13 cellular contexts compared by ENCODE assay signal in the genomic region with DNA sequence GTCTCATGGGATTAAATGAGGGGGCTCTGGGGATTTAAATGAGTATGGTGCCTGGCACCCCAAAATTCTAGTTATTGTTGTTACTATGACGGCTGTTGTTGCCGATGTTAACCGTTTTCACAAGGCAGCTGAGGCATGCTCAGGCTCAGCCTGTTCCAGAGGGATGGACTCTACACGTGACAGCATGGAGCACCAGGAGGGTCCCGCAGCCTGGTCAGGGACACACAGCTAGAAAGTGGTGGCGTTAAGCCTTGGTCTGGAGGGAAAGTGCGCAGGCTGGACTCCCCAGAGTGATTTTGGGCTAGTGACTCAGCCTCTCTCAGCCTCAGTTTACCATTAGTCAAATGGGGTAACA. TPM values are rescaled to one million over a fixed set of nuclear protein-coding genes. Genes with fewer than 3 reads are reported as not detected.
A peak's percentile ranks its signal among the peaks of the same experiment; 100 is the strongest.
DNase-seq lines count a peak whose midpoint lies in the region; ATAC-seq and TF ChIP-seq lines count a peak whose summit lies in the region.
"Had no signal": no experiment of that assay in that cellular context is flagged by ENCODE, and none has a peak within 500 bp of the region (broad histone marks: within the 10 kb centered on the region; RNA-seq: fewer than 3 reads in every experiment).

No MANE protein-coding gene starts in this region.

- H3K4me1 ChIP-seq in esophagus squamous epithelium = peaks cover 27 to 83% (median 53%) of the 10 kb centered on the region in 3 donors
- H3K4me1 ChIP-seq in smooth muscle cell (ENCODE audit: low read depth) = no peaks in the 10 kb centered on the region
- H3K4me1 ChIP-seq in right cardiac atrium (ENCODE audit: control insufficient read depth, insufficient read depth, low read length) = peaks cover 4% of the 10 kb centered on the region

- H3K9ac ChIP-seq in smooth muscle cell (ENCODE audit: low read depth) = no peak overlapping the region

- no peaks in the 10 kb centered on the region for H3K36me3 ChIP-seq in esophagus squamous epithelium
- H3K36me3 ChIP-seq in smooth muscle cell (ENCODE audit: low read depth) = no peaks in the 10 kb centered on the region
- H3K36me3 ChIP-seq: upper lobe of right lung had no signal

- intact Hi-C loops in activated CD4-positive, alpha-beta memory T cell treated with anti-CD3 and anti-CD28 coated beads for 36 hours (cut with micrococcal nuclease) = no loop called here
- intact Hi-C loops in esophagus squamous epithelium (cut with DNase I) = no loop called here
- intact Hi-C loops in right cardiac atrium (cut with DNase I) = no loop called here

- no peak overlapping the region for H2AFZ ChIP-seq in smooth muscle cell (ENCODE audit: low read depth)

- H3K27ac ChIP-seq in esophagus squamous epithelium (peak overlapping the region in 1 of 4 donors; percentile 92), smooth muscle cell (ENCODE audit: low read depth) (no peak overlapping the region), right cardiac atrium (ENCODE audit: low read length) (no peak overlapping the region)
- H3K27ac ChIP-seq: upper lobe of right lung had no signal

- 67 to 76% methylated on average over 7 of the region's 7 CpGs for WGBS in esophagus squamous epithelium, 2 donors
- 94% methylated on average over 7 of the region's 7 CpGs for WGBS in smooth muscle cell (ENCODE audit: low lambda C conversion rate)
- WGBS in right cardiac atrium = 94% methylated on average over 7 of the region's 7 CpGs

- H3K4me3 Mint-ChIP-seq in activated CD8-positive, alpha-beta memory T cell treated with anti-CD3 and anti-CD28 coated beads, Interleukin-2, amount 10 ng/mL, durations not matched to agents 7 days and 5 days = peak overlapping the region; percentile 52
- peak overlapping the region; percentile 54 for H3K4me3 Mint-ChIP-seq in activated CD4-positive, alpha-beta memory T cell treated with anti-CD3 and anti-CD28 coated beads for 36 hours

- no peaks in the 10 kb centered on the region for H3K27me3 Mint-ChIP-seq in activated CD8-positive, alpha-beta memory T cell treated with anti-CD3 and anti-CD28 coated beads, Interleukin-2, amount 10 ng/mL, durations not matched to agents 7 days and 5 days
- no peaks in the 10 kb centered on the region for H3K27me3 Mint-ChIP-seq in activated CD4-positive, alpha-beta memory T cell treated with anti-CD3 and anti-CD28 coated beads for 36 hours

- no peaks in the 10 kb centered on the region for H3F3A ChIP-seq in smooth muscle cell (ENCODE audit: low read depth)

- H3K9me3 ChIP-seq in esophagus squamous epithelium (no peaks in the 10 kb centered on the region), smooth muscle cell (replicated peaks; ENCODE audit: low read depth) (no peaks in the 10 kb centered on the region), right cardiac atrium (ENCODE audit: control insufficient read depth, low read length) (no peaks in the 10 kb centered on the region)
- H3K9me3 ChIP-seq: upper lobe of right lung had no signal

- peaks cover 19% of the 10 kb centered on the region for H4K20me1 ChIP-seq in smooth muscle cell (ENCODE audit: low read depth)

- no peak for TF ChIP-seq CTCF in esophagus squamous epithelium (IDR thresholded peaks at IDR 0.05)
- TF ChIP-seq CTCF in smooth muscle cell (IDR thresholded peaks at IDR 0.05; ENCODE audit: borderline replicate concordance, insufficient read depth, poor library complexity, severe bottlenecking) = no peak

- CTCF ChIA-PET in activated CD8-positive, alpha-beta memory T cell treated with anti-CD3 and anti-CD28 coated beads, Interleukin-2, amount 10 ng/mL, durations not matched to agents 7 days and 5 days (lab: Charles Lee) = interaction anchor here (1.1 kb wide), 1 partner anchor 12 kb away, joined by 3 read pairs; no protein-coding TSS in a partner anchor
- CTCF ChIA-PET in activated CD4-positive, alpha-beta memory T cell treated with anti-CD3 and anti-CD28 coated beads for 36 hours (lab: Charles Lee) = interaction anchor here (1.0 kb wide), 1 partner anchor 22 kb away, joined by 3 read pairs; no protein-coding TSS in a partner anchor

- H3K9me3 Mint-ChIP-seq in activated CD8-positive, alpha-beta memory T cell treated with anti-CD3 and anti-CD28 coated beads, Interleukin-2, amount 10 ng/mL, durations not matched to agents 7 days and 5 days (ENCODE audit: low read depth) = peaks cover 2% of the 10 kb centered on the region
- no peaks in the 10 kb centered on the region for H3K9me3 Mint-ChIP-seq in activated CD4-positive, alpha-beta memory T cell treated with anti-CD3 and anti-CD28 coated beads for 36 hours

- H3K4me2 ChIP-seq in smooth muscle cell = peak overlapping the region; percentile 89

- H3K27me3 ChIP-seq in esophagus squamous epithelium = peaks cover 0 to 21% (median 0%) of the 10 kb centered on the region in 4 donors
- peaks cover 35% of the 10 kb centered on the region for H3K27me3 ChIP-seq in smooth muscle cell (ENCODE audit: low read depth)
- no peaks in the 10 kb centered on the region for H3K27me3 ChIP-seq in right cardiac atrium (ENCODE audit: control insufficient read depth, insufficient read depth)
- H3K27me3 ChIP-seq: upper lobe of right lung had no signal

- H3K27ac Mint-ChIP-seq in activated CD8-positive, alpha-beta memory T cell treated with anti-CD3 and anti-CD28 coated beads, Interleukin-2, amount 10 ng/mL, durations not matched to agents 7 days and 5 days = no peak overlapping the region
- H3K27ac Mint-ChIP-seq in activated CD4-positive, alpha-beta memory T cell treated with anti-CD3 and anti-CD28 coated beads for 36 hours = no peak overlapping the region

- TF ChIP-seq POLR2A in esophagus squamous epithelium (IDR thresholded peaks at IDR 0.05) = no peak

- H3K79me2 ChIP-seq in smooth muscle cell (ENCODE audit: low read depth) = no peaks in the 10 kb centered on the region

- peaks cover 48% of the 10 kb centered on the region for H3K4me1 Mint-ChIP-seq in activated CD8-positive, alpha-beta memory T cell treated with anti-CD3 and anti-CD28 coated beads, Interleukin-2, amount 10 ng/mL, durations not matched to agents 7 days and 5 days
- peaks cover 51% of the 10 kb centered on the region for H3K4me1 Mint-ChIP-seq in activated CD4-positive, alpha-beta memory T cell treated with anti-CD3 and anti-CD28 coated beads for 36 hours (ENCODE audit: low read depth)

- peaks cover 21% of the 10 kb centered on the region for H3K36me3 Mint-ChIP-seq in activated CD8-positive, alpha-beta memory T cell treated with anti-CD3 and anti-CD28 coated beads, Interleukin-2, amount 10 ng/mL, durations not matched to agents 7 days and 5 days
- peaks cover 7% of the 10 kb centered on the region for H3K36me3 Mint-ChIP-seq in activated CD4-positive, alpha-beta memory T cell treated with anti-CD3 and anti-CD28 coated beads for 36 hours

- ATAC-seq in activated CD8-positive, alpha-beta memory T cell treated with anti-CD3 and anti-CD28 coated beads, Interleukin-2, amount 10 ng/mL, durations not matched to agents 7 days and 5 days = no peak
- ATAC-seq in right cardiac atrium = no peak
- ATAC-seq in HG02973 (IDR thresholded peaks at IDR 0.05; ENCODE audit: unreplicated experiment) = no peak
- ATAC-seq: K562 had no signal

- DNase-seq in activated CD8-positive, alpha-beta memory T cell treated with anti-CD3 and anti-CD28 coated beads, Interleukin-2, amount 10 ng/mL, durations not matched to agents 7 days and 5 days = no peak
- DNase-seq in activated CD8-positive, alpha-beta memory T cell treated with anti-CD3 and anti-CD28 coated beads, Interleukin-2, amount 50 U/mL, for 4 hours = no peak
- DNase-seq in activated CD4-positive, alpha-beta memory T cell treated with anti-CD3 and anti-CD28 coated beads for 36 hours = no peak
- DNase-seq in esophagus squamous epithelium (lab: John Stamatoyannopoulos, UW) (no peak), smooth muscle cell (lab: John Stamatoyannopoulos, UW; ENCODE audit: unreplicated experiment) (no peak), right cardiac atrium (no peak)
- no peak for DNase-seq in activated effector memory CD4-positive, alpha-beta T cell treated with anti-CD3 and anti-CD28 coated beads, Interleukin-2, amount 50 U/mL, for 16 hours
- DNase-seq: ACHN, DMS79 treated with DMSO at 0.1 percent for 48 hours, NCI-H1436 treated with DMSO at 0.1 percent for 48 hours had no signal

- H3K4me3 ChIP-seq in esophagus squamous epithelium (peak overlapping the region in 3 of 4 donors; percentile 63 to 78 (median 76)), smooth muscle cell (peak overlapping the region; percentile 58), right cardiac atrium (ENCODE audit: low read length) (no peak overlapping the region)
- H3K4me3 ChIP-seq: K562 had no signal

- POLR2A ChIA-PET in activated CD4-positive, alpha-beta memory T cell treated with anti-CD3 and anti-CD28 coated beads for 36 hours (lab: Charles Lee) = no interaction called here

RNA-seq across cellular contexts. Expression of gene FAM110A, which starts 7.0 kb away (rescaled TPM):
- total RNA-seq in activated CD8-positive, alpha-beta memory T cell treated with anti-CD3 and anti-CD28 coated beads, Interleukin-2, amount 10 ng/mL, durations not matched to agents 7 days and 5 days = 10 to 100 TPM; 34.3 to 37.0 TPM
- 10 to 100 TPM; 18.0 to 20.1 TPM for total RNA-seq in activated CD4-positive, alpha-beta memory T cell treated with anti-CD3 and anti-CD28 coated beads for 36 hours
- 10 to 100 TPM; 15.3 to 46.6 (median 27.1) TPM for total RNA-seq in esophagus squamous epithelium
- 2.9 and 5.3 TPM in 2 replicates for total RNA-seq in smooth muscle cell
- polyA plus RNA-seq in smooth muscle cell = 5.6 and 8.7 TPM in 2 replicates
- total RNA-seq in right cardiac atrium = 1 to 10 TPM; 2.6 to 4.3 (median 3.6) TPM
- polyA plus RNA-seq in right cardiac atrium = 3.2 TPM
